ENCODE assay signal across 11 cellular contexts in the genomic region with DNA sequence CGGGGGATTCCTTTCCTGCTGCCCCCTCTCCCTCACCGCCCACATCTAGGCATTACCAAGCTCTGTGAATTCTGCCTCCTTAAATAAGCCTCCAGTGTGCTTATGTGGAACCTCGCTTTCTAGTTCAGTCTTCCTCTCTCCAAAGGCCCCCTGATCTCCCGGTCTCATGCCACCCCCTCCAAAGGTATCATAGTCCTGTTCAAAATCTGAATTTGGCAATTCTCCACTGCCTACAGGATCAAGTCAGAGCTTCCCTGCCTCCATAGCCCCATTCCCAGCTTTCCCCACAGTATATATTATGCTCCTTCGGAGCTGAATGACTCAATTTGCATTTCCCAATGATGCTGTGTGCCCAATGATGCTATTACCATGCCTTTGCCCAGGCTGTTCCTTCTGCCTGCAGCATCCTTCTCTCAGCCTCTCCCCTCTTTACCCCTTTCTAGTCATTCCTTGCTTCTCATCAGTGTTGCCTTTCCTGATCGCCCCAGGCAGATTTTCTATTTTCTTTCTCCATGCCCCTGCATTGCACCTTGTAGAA. TPM values are rescaled to one million over a fixed set of nuclear protein-coding genes. Genes with fewer than 3 reads are reported as not detected.
A peak's percentile ranks its signal among the peaks of the same experiment; 100 is the strongest.
DNase-seq lines count a peak whose midpoint lies in the region; ATAC-seq and TF ChIP-seq lines count a peak whose summit lies in the region.
"Had no signal": no experiment of that assay in that cellular context is flagged by ENCODE, and none has a peak within 500 bp of the region (broad histone marks: within the 10 kb centered on the region; RNA-seq: fewer than 3 reads in every experiment).

No MANE protein-coding gene starts in this region.

- no peak for TF ChIP-seq RAD21 in IMR-90 (IDR thresholded peaks at IDR 0.05; ENCODE audit: low read length)
- no peak for TF ChIP-seq RAD21 in neural cell (conservative IDR thresholded peaks at IDR 0.05)

- H4K8ac ChIP-seq in IMR-90 (ENCODE audit: low read depth in 2 of 2, low read length in 2 of 2) = no peak overlapping the region

- no peaks in the 10 kb centered on the region for H3K79me2 ChIP-seq in neural cell (replicated peaks; ENCODE audit: insufficient read depth, low read length)

- intact Hi-C loops in Caco-2 (cut with micrococcal nuclease; ENCODE audit: unreplicated experiment) (loop anchor here (10.0 kb wide), 1 partner anchor 148 kb away; no protein-coding TSS in a partner anchor), IMR-90 (cut with micrococcal nuclease) (loop anchor here (10.0 kb wide), 1 partner anchor 258 kb away; no protein-coding TSS in a partner anchor), ovary (cut with DNase I) (loop anchor here in 3 of 4 donors (5.0 to 10.0 kb wide), 2 partner anchors 148 to 205 kb away; no protein-coding TSS in a partner anchor), stomach (cut with DNase I; ENCODE audit: low total_unique reads) (no loop called here)

- H3F3A ChIP-seq in neural cell (ENCODE audit: insufficient read depth, low read length, poor library complexity, severe bottlenecking) = no peaks in the 10 kb centered on the region

- H3K27me3 ChIP-seq in Caco-2 (replicated peaks; ENCODE audit: control insufficient read depth, insufficient read depth, low read length) (no peaks in the 10 kb centered on the region), IMR-90 (ENCODE audit: control insufficient read depth, insufficient read depth, low read length) (no peaks in the 10 kb centered on the region), neural cell (ENCODE audit: insufficient read depth, low read depth, low read length) (peaks cover 6% of the 10 kb centered on the region), ovary (no peaks in the 10 kb centered on the region), stomach (peaks cover 0 to 6% (median 0%) of the 10 kb centered on the region in 3 donors)

- POLR2A ChIA-PET in Caco-2 (lab: Charles Lee) (no interaction called here), IMR-90 (lab: Charles Lee; ENCODE audit: unreplicated experiment) (no interaction called here)

- peak overlapping the region; percentile 87 for H3K4me2 ChIP-seq in IMR-90 (ENCODE audit: low read depth, low read length)
- H3K4me2 ChIP-seq in neural cell (ENCODE audit: low read length) = no peak overlapping the region

- H3K56ac ChIP-seq in IMR-90 (ENCODE audit: extremely low read depth, insufficient read depth, low read length) = no peak overlapping the region

- no peak for TF ChIP-seq EP300 in neural cell (conservative IDR thresholded peaks at IDR 0.05; ENCODE audit: poor library complexity, severe bottlenecking)
- no peak for TF ChIP-seq EP300 in ovary (IDR thresholded peaks at IDR 0.05)
- no peak for TF ChIP-seq EP300 in stomach (IDR thresholded peaks at IDR 0.05)

- H2BK5ac ChIP-seq in IMR-90 (ENCODE audit: low read depth, low read length, poor library complexity, severe bottlenecking) = no peak overlapping the region

- DNase-seq in Caco-2 (no peak), IMR-90 (peak; percentile 39), choroid plexus epithelial cell (ENCODE audit: low read depth) (no peak), ovary (no peak), stomach (no peak), islet precursor cell (no peak)
- DNase-seq: activated CD4-positive, alpha-beta T cell treated with anti-CD3 and anti-CD28 coated beads for 48 hours; NCI-H1694; SHP77 had no signal

- H3K23ac ChIP-seq in IMR-90 (ENCODE audit: low read depth, low read length) = no peak overlapping the region

- 52% methylated on average over 5 of the region's 6 CpGs; no CpG with 5 or more reads in 1 of the 2 experiments for WGBS in IMR-90 (ENCODE audit: extremely low coverage in 2 of 2, insufficient read length in 1 of 2), 2 experiments
- WGBS in ovary, 3 donors = 72 to 80% (median 75%) methylated on average over 6 of the region's 6 CpGs
- WGBS in stomach, 5 donors = 73 to 80% (median 77%) methylated on average over 6 of the region's 6 CpGs

- H2AK9ac ChIP-seq in IMR-90 (replicated peaks; ENCODE audit: low read depth, low read length, poor library complexity) = no peak overlapping the region

- in situ Hi-C loops in IMR-90 (cut with MboI; ENCODE audit: low sequenced_read_pairs) = loop anchor here (25.0 kb wide), 1 partner anchor 530 kb away; no protein-coding TSS in a partner anchor

- H3K4me1 ChIP-seq in Caco-2 (no peaks in the 10 kb centered on the region), IMR-90 (ENCODE audit: control insufficient read depth, insufficient read depth, low read length) (no peaks in the 10 kb centered on the region; the same call in none of the 2 replicates), ovary (ENCODE audit: insufficient read depth) (peaks cover 10% of the 10 kb centered on the region), stomach (peaks cover 10 to 24% (median 23%) of the 10 kb centered on the region in 4 donors)

- no peak overlapping the region for H2BK20ac ChIP-seq in IMR-90 (ENCODE audit: low read depth, low read length)

- no peak overlapping the region for H3K27ac ChIP-seq in IMR-90 (ENCODE audit: insufficient read depth, low read length)
- H3K27ac ChIP-seq in neural cell (ENCODE audit: low read length) = no peak overlapping the region
- H3K27ac ChIP-seq in ovary = no peak overlapping the region
- no peak overlapping the region for H3K27ac ChIP-seq in stomach

- H2BK120ac ChIP-seq in IMR-90 (ENCODE audit: low read depth, low read length) = no peak overlapping the region

- H3K27ac Mint-ChIP-seq in Caco-2 (ENCODE audit: unreplicated experiment) = no peak overlapping the region

- peaks cover 6% of the 10 kb centered on the region for H3K4me1 Mint-ChIP-seq in Caco-2 (ENCODE audit: low read depth, unreplicated experiment)

- ATAC-seq in IMR-90 (ENCODE audit: low read depth) = peak; percentile 7; the same call in 1 of the 2 replicates
- ATAC-seq: esophagus mucosa had no signal

- dilution Hi-C loops in IMR-90 (cut with HindIII; ENCODE audit: low sequenced_read_pairs, unreplicated experiment) = no loop called here

- H3K36me3 Mint-ChIP-seq in Caco-2 (ENCODE audit: insufficient read depth, unreplicated experiment) = peaks cover 8% of the 10 kb centered on the region

- no peak overlapping the region for H4K5ac ChIP-seq in IMR-90 (ENCODE audit: low read depth, low read length)

- H3K9me3 ChIP-seq in Caco-2 = no peaks in the 10 kb centered on the region
- no peaks in the 10 kb centered on the region for H3K9me3 ChIP-seq in IMR-90 (ENCODE audit: control insufficient read depth, insufficient read depth, low read length)
- H3K9me3 ChIP-seq in neural cell (ENCODE audit: low read length) = no peaks in the 10 kb centered on the region
- no peaks in the 10 kb centered on the region for H3K9me3 ChIP-seq in ovary
- H3K9me3 ChIP-seq in stomach = no peaks in the 10 kb centered on the region

- H2AFZ ChIP-seq in IMR-90 (replicated peaks; ENCODE audit: low read length, poor library complexity) = no peak overlapping the region
- no peak overlapping the region for H2AFZ ChIP-seq in neural cell (ENCODE audit: low read depth, low read length)

- CTCF ChIA-PET in Caco-2 (lab: Charles Lee) = no interaction called here
- CTCF ChIA-PET in IMR-90 (lab: Yijun Ruan, JAX) = interaction anchor here (1.1 kb wide), 1 partner anchor 562 kb away, joined by 5 read pairs; no protein-coding TSS in a partner anchor

- H3K9ac ChIP-seq in IMR-90 (ENCODE audit: low read depth, low read length) (0 out of 2 replicates have a peak overlapping the region, but pooled peaks have one; percentile 5), neural cell (ENCODE audit: low read length) (no peak overlapping the region)

- H3K4ac ChIP-seq in IMR-90 (ENCODE audit: low read depth, low read length) = no peak overlapping the region

- no peaks in the 10 kb centered on the region for H3K9me1 ChIP-seq in IMR-90 (ENCODE audit: insufficient read depth, low read length)

- no peak overlapping the region for H2BK15ac ChIP-seq in IMR-90 (ENCODE audit: low read depth, low read length)

- BruUV-seq in Caco-2 (replicated peaks; lab: Mats Ljungman, UMichigan) = no TSS peak
- no TSS peak for BruUV-seq in IMR-90 (replicated peaks; lab: Mats Ljungman, UMichigan)

- H3K18ac ChIP-seq in IMR-90 (ENCODE audit: low read depth, low read length) = no peak overlapping the region

- TF ChIP-seq CTCF in Caco-2 (IDR thresholded peaks at IDR 0.05; ENCODE audit: insufficient read depth in 1 of 2, low read depth in 1 of 2, low read length in 1 of 2, severe bottlenecking in 1 of 2, unreplicated experiment in 1 of 2) (no peak), IMR-90 (conservative IDR thresholded peaks at IDR 0.05; ENCODE audit: low read depth, low read length) (no peak), choroid plexus epithelial cell (conservative IDR thresholded peaks at IDR 0.05; ENCODE audit: low read depth, low read length) (no peak), neural cell (IDR thresholded peaks at IDR 0.05; ENCODE audit: poor library complexity, severe bottlenecking) (no peak), ovary (IDR thresholded peaks at IDR 0.05) (no peak), stomach (IDR thresholded peaks at IDR 0.05) (no peak)

- H3K9me3 Mint-ChIP-seq in Caco-2 (ENCODE audit: unreplicated experiment) = no peaks in the 10 kb centered on the region

- TF ChIP-seq POLR2A in IMR-90 (IDR thresholded peaks at IDR 0.05; ENCODE audit: low read depth, low read length) (no peak), ovary (IDR thresholded peaks at IDR 0.05) (no peak), stomach (IDR thresholded peaks at IDR 0.05) (no peak)

- H3K9me2 ChIP-seq in neural cell (ENCODE audit: insufficient read depth, low read length) = no peaks in the 10 kb centered on the region

- no peak overlapping the region for H4K91ac ChIP-seq in IMR-90 (ENCODE audit: insufficient read depth, low read depth, low read length)

- H4K20me1 ChIP-seq in IMR-90 (ENCODE audit: insufficient read depth, low read length) = 0 out of 2 replicates have a peak, but pooled peaks cover 3% of the 10 kb centered on the region
- H4K20me1 ChIP-seq in neural cell (ENCODE audit: insufficient read depth) = no peaks in the 10 kb centered on the region

- peaks cover 5 to 25% of the 10 kb centered on the region in 2 experiments; a peak in 2 of 4 replicates for H3K79me1 ChIP-seq in IMR-90 (ENCODE audit: low read depth in 1 of 2, low read length in 2 of 2)

- H3K36me3 ChIP-seq in Caco-2 (ENCODE audit: control insufficient read depth, insufficient read depth, low read length) (no peaks in the 10 kb centered on the region), IMR-90 (ENCODE audit: control insufficient read depth, insufficient read depth, low read length) (no peaks in the 10 kb centered on the region), neural cell (ENCODE audit: insufficient read depth, low read length) (no peaks in the 10 kb centered on the region), ovary (no peaks in the 10 kb centered on the region), stomach (no peaks in the 10 kb centered on the region)

- H3K14ac ChIP-seq in IMR-90 (replicated peaks; ENCODE audit: low read depth, low read length) = no peak overlapping the region

- H2AK5ac ChIP-seq in IMR-90 (ENCODE audit: low read depth, low read length) = peak overlapping the region; percentile 3; the same call in 1 of the 2 replicates

- peak overlapping the region; percentile 66 for H3K4me3 Mint-ChIP-seq in Caco-2 (ENCODE audit: unreplicated experiment)

- H3K27me3 Mint-ChIP-seq in Caco-2 (ENCODE audit: insufficient read depth, unreplicated experiment) = peaks cover 5% of the 10 kb centered on the region

- H3K4me3 ChIP-seq in Caco-2 (ENCODE audit: low read depth, low read length) = no peak overlapping the region
- no peak overlapping the region for H3K4me3 ChIP-seq in IMR-90 (ENCODE audit: insufficient read depth, low read depth, low read length)
- peak overlapping the region; percentile 89 for H3K4me3 ChIP-seq in choroid plexus epithelial cell (ENCODE audit: low read depth, low read length)
- H3K4me3 ChIP-seq in neural cell (ENCODE audit: low read length) = peak overlapping the region; percentile 95
- H3K4me3 ChIP-seq in ovary = no peak overlapping the region
- no peak overlapping the region for H3K4me3 ChIP-seq in stomach

RNA-seq across cellular contexts. Expression of a gene that starts 1.7 kb away (rescaled TPM):
- 1.5 and 2.3 TPM in 2 replicates for total RNA-seq in Caco-2 (2022)
- 2.2 and 4.7 TPM in 2 replicates for total RNA-seq in IMR-90 (2012; rRNA removed)
- polyA plus RNA-seq in IMR-90 (2012; rRNA removed) = 8.0 and 8.9 TPM in 2 replicates
- 7.5 and 10.8 TPM in 2 replicates for polyA plus RNA-seq in IMR-90 (2012; cell fraction: cytosol; rRNA removed)
- polyA plus RNA-seq in IMR-90 (2012; cell fraction: nucleus; rRNA removed; ENCODE audit: low replicate concordance) = 26.2 and 26.3 TPM in 2 replicates
- 22.5 and 22.7 TPM in 2 replicates for polyA plus RNA-seq in neural cell
- 16.1 and 19.1 TPM in 2 replicates for polyA minus RNA-seq in neural cell
- total RNA-seq in ovary = 10 to 100 TPM in 3 of 7 donors, 1 to 10 TPM in 4; 7.6 to 15.7 (median 9.5) TPM
- 1 to 10 TPM; 4.1 to 9.4 TPM for polyA plus RNA-seq in ovary
- 10 to 100 TPM in 2 of 5 donors, 1 to 10 TPM in 2, not detected in 1; 2.0 to 39.7 (median 6.8) TPM for total RNA-seq in stomach
- 1 to 10 TPM in 2 of 3 donors, under 1 TPM in 1; 0.61 to 2.0 (median 1.1) TPM for polyA plus RNA-seq in stomach

RNA-seq across cellular contexts. Expression of a gene that starts 46.0 kb away (rescaled TPM):
- total RNA-seq in Caco-2 (2022) = 127 and 139 TPM in 2 replicates
- 118 and 168 TPM in 2 replicates for total RNA-seq in IMR-90 (2012; rRNA removed)
- 152 and 203 TPM in 2 replicates for polyA plus RNA-seq in IMR-90 (2012; rRNA removed)
- polyA plus RNA-seq in IMR-90 (2012; cell fraction: cytosol; rRNA removed) = 77.4 and 134 TPM in 2 replicates
- polyA plus RNA-seq in IMR-90 (2012; cell fraction: nucleus; rRNA removed; ENCODE audit: low replicate concordance) = 53.9 and 195 TPM in 2 replicates
- polyA plus RNA-seq in neural cell = 90.1 and 107 TPM in 2 replicates
- 52.3 and 57.8 TPM in 2 replicates for polyA minus RNA-seq in neural cell
- 100 to 1,000 TPM in 5 of 7 donors, 10 to 100 TPM in 2; 92.2 to 135 (median 115) TPM for total RNA-seq in ovary
- 100 to 1,000 TPM in 1 of 2 donors, 10 to 100 TPM in 1; 52.9 to 150 TPM for polyA plus RNA-seq in ovary
- total RNA-seq in stomach = 100 to 1,000 TPM in 4 of 5 donors, 10 to 100 TPM in 1; 71.0 to 263 (median 124) TPM
- polyA plus RNA-seq in stomach = 100 to 1,000 TPM in 2 of 3 donors, 10 to 100 TPM in 1; 98.8 to 129 (median 107) TPM

Comparison
In these comparisons a context has a peak if more than half of its experiments do, and no peak if none do; other contexts are left out.
1. H3K4me3 ChIP-seq: peak in choroid plexus epithelial cell (single experiment) and neural cell (single experiment); none in Caco-2 (single experiment), IMR-90 (single experiment), ovary (single experiment) and stomach (0 of 4).